8 cellular contexts compared by ENCODE assay signal in genomic region chr12:98594050-98594853, GRCh38. TPM values are rescaled to one million over a fixed set of nuclear protein-coding genes. Genes with fewer than 3 reads are reported as not detected.
DNase-seq lines count a peak whose midpoint lies in the region; ATAC-seq lines count a peak whose summit lies in the region.

No MANE protein-coding gene starts in this region.

- ATAC-seq in HG03025 (IDR thresholded peaks at IDR 0.05; ENCODE audit: low FRiP score, unreplicated experiment) = no peak

- intact Hi-C loops in cardiac septum (cut with DNase I) = no loop called here
- intact Hi-C loops in posterior vena cava (cut with DNase I) = loop anchor here (10.0 kb wide), 1 partner anchor 51 kb away; the partner anchor contains the start of genes APAF1 (in 2 of the 2) and IKBIP (in 2 of the 2)

- no peaks in the 10 kb centered on the region for H3K9me3 Mint-ChIP-seq in activated naive CD4-positive, alpha-beta T cell treated with anti-CD3 and anti-CD28 coated beads, Interleukin-2, amount 10 ng/mL, durations not matched to agents 7 days and 5 days

- H3K36me3 Mint-ChIP-seq in activated naive CD4-positive, alpha-beta T cell treated with anti-CD3 and anti-CD28 coated beads, Interleukin-2, amount 10 ng/mL, durations not matched to agents 7 days and 5 days = peaks cover 34% of the 10 kb centered on the region

- H3K27ac Mint-ChIP-seq in activated naive CD4-positive, alpha-beta T cell treated with anti-CD3 and anti-CD28 coated beads, Interleukin-2, amount 10 ng/mL, durations not matched to agents 7 days and 5 days = peak overlapping the region; percentile 98

- DNase-seq in stimulated activated CD4-positive, alpha-beta T cell treated with anti-CD3 and anti-CD28 coated beads, Interleukin-1b, Interleukin-23, amount 100 ng/mL, for 48 hours = peak; percentile 28
- DNase-seq in stimulated activated CD4-positive, alpha-beta T cell treated with anti-CD3 and anti-CD28 coated beads, Interleukin-4, amount 100 ng/mL, for 24 hours = no peak
- peak; percentile 19 for DNase-seq in LHCN-M2 (ENCODE audit: low read depth)
- no peak for DNase-seq in activated naive CD4-positive, alpha-beta T cell treated with anti-CD3 and anti-CD28 coated beads, Interleukin-2, amount 10 ng/mL, durations not matched to agents 7 days and 5 days
- peak; percentile 77 for DNase-seq in cardiac septum (ENCODE audit: low spot score)
- DNase-seq in posterior vena cava (ENCODE audit: low spot score) = peak; percentile 88
- DNase-seq in iPS-NIHi11 (ENCODE audit: low spot score) = no peak

- H3K4me3 Mint-ChIP-seq in activated naive CD4-positive, alpha-beta T cell treated with anti-CD3 and anti-CD28 coated beads, Interleukin-2, amount 10 ng/mL, durations not matched to agents 7 days and 5 days = peak overlapping the region; percentile 85

- H3K4me1 Mint-ChIP-seq in activated naive CD4-positive, alpha-beta T cell treated with anti-CD3 and anti-CD28 coated beads, Interleukin-2, amount 10 ng/mL, durations not matched to agents 7 days and 5 days = peaks cover 37% of the 10 kb centered on the region

- H3K27me3 Mint-ChIP-seq in activated naive CD4-positive, alpha-beta T cell treated with anti-CD3 and anti-CD28 coated beads, Interleukin-2, amount 10 ng/mL, durations not matched to agents 7 days and 5 days = peaks cover 6% of the 10 kb centered on the region

- CTCF ChIA-PET in activated naive CD4-positive, alpha-beta T cell treated with anti-CD3 and anti-CD28 coated beads, Interleukin-2, amount 10 ng/mL, durations not matched to agents 7 days and 5 days (lab: Charles Lee) = interaction anchor here (0.7 to 1.6 kb wide), 10 partner anchors 13 to 78 kb away, joined by 3 to 10 read pairs (median 3); no protein-coding TSS in a partner anchor

RNA-seq across cellular contexts. Expression of gene SLC25A3, which starts 0.8 kb away (rescaled TPM):
- total RNA-seq in LHCN-M2 (2014; rRNA removed) (843 and 924 TPM in 2 replicates), cardiac septum (1,075 TPM), posterior vena cava (100 to 1,000 TPM; 319 to 337 TPM)
- polyA plus RNA-seq in LHCN-M2 (2012) = 773 TPM

RNA-seq across cellular contexts. Expression of gene IKBIP, which starts 50.3 kb away (rescaled TPM):
- total RNA-seq in LHCN-M2 (2014; rRNA removed) (87.6 and 102 TPM in 2 replicates), cardiac septum (7.1 TPM), posterior vena cava (10 to 100 TPM; 17.5 to 25.9 TPM)
- 31.3 TPM for polyA plus RNA-seq in LHCN-M2 (2012)

RNA-seq across cellular contexts. Expression of gene APAF1, which starts 50.8 kb away (rescaled TPM):
- 27.2 and 29.6 TPM in 2 replicates for total RNA-seq in LHCN-M2 (2014; rRNA removed)
- 6.9 TPM for polyA plus RNA-seq in LHCN-M2 (2012)
- total RNA-seq in cardiac septum = 5.1 TPM
- 10 to 100 TPM; 11.5 to 13.0 TPM for total RNA-seq in posterior vena cava

Comparison
In these comparisons a context has a peak if more than half of its experiments do, and no peak if none do; other contexts are left out.
1. DNase-seq: peak in stimulated activated CD4-positive, alpha-beta T cell treated with anti-CD3 and anti-CD28 coated beads, Interleukin-1b, Interleukin-23, amount 100 ng/mL, for 48 hours (single experiment), LHCN-M2 (single experiment), cardiac septum (single experiment) and posterior vena cava (single experiment); none in stimulated activated CD4-positive, alpha-beta T cell treated with anti-CD3 and anti-CD28 coated beads, Interleukin-4, amount 100 ng/mL, for 24 hours (single experiment), activated naive CD4-positive, alpha-beta T cell treated with anti-CD3 and anti-CD28 coated beads, Interleukin-2, amount 10 ng/mL, durations not matched to agents 7 days and 5 days (single experiment) and iPS-NIHi11 (single experiment).